ENCODE assay signal across 15 cellular contexts in genomic region chr12:43331935-43332334, GRCh38.
"Had no signal": no experiment of that assay in that cellular context is flagged by ENCODE, and none has a peak within 500 bp of the region (broad histone marks: within the 10 kb centered on the region; RNA-seq: fewer than 3 reads in every experiment).

No MANE protein-coding gene starts in this region.

- ATAC-seq: activated naive CD4-positive, alpha-beta T cell treated with anti-CD3 and anti-CD28 coated beads, Interleukin-2, amount 50 U/mL, for 72 hours; naive thymus-derived CD4-positive, alpha-beta T cell; pancreas; stimulated activated memory B cell treated with anti-CD40 and anti-IgM and Interleukin-4, amounts not matched to agents 10 μg/mL and 1 μg/mL and 100 μg/mL, for 72 hours had no signal

- H3K36me3 ChIP-seq: adrenal gland, breast epithelium, left ventricle myocardium inferior, pancreas, sigmoid colon, spleen had no signal

- H3K4me3 ChIP-seq: adrenal gland, breast epithelium, coronary artery, left ventricle myocardium inferior, pancreas, sigmoid colon, spleen, testis had no signal

- H3K4me1 ChIP-seq: adrenal gland, breast epithelium, left ventricle myocardium inferior, pancreas, spleen, testis had no signal

- H3K9me3 ChIP-seq: adrenal gland, breast epithelium, pancreas, sigmoid colon, testis had no signal

- H3K27me3 ChIP-seq: adrenal gland, breast epithelium, pancreas, sigmoid colon, testis had no signal

- H3K27ac ChIP-seq: adrenal gland, breast epithelium, coronary artery, left ventricle myocardium inferior, pancreas, sigmoid colon, spleen, testis had no signal

- DNase-seq: activated CD4-positive, alpha-beta T cell treated with anti-CD3 and anti-CD28 coated beads, Interleukin-2, amount 50 U/mL, for 4 hours; activated gamma-delta T cell; adrenal gland; head of caudate nucleus; left ventricle myocardium inferior; naive thymus-derived CD4-positive, alpha-beta T cell; pancreas; sigmoid colon; spleen; stimulated activated CD4-positive, alpha-beta T cell treated with anti-CD3 and anti-CD28 coated beads, Interleukin-4, amount 100 ng/mL, for 4 hours; testis had no signal
